15 cellular contexts compared by ENCODE assay signal in genomic region chr2:232836934-232837333, GRCh38. TPM values are rescaled to one million over a fixed set of nuclear protein-coding genes. Genes with fewer than 3 reads are reported as not detected.
DNase-seq lines count a peak whose midpoint lies in the region; ATAC-seq lines count a peak whose summit lies in the region.
"Had no signal": no experiment of that assay in that cellular context is flagged by ENCODE, and none has a peak within 500 bp of the region (broad histone marks: within the 10 kb centered on the region; RNA-seq: fewer than 3 reads in every experiment).

No MANE protein-coding gene starts in this region.

- H3K4me3 Mint-ChIP-seq in activated T-cell treated with anti-CD3 and anti-CD28 coated beads, Interleukin-2, amount 50 U/mL, for 24 hours: no peak overlapping the region
- peak overlapping the region; percentile 25 for H3K4me3 Mint-ChIP-seq in T-helper 17 cell
- no peak overlapping the region for H3K4me3 Mint-ChIP-seq in effector memory CD8-positive, alpha-beta T cell
- no peak overlapping the region for H3K4me3 Mint-ChIP-seq in stimulated activated effector memory CD8-positive, alpha-beta T cell treated with anti-CD3 and anti-CD28 coated beads, Interleukin-12 subunit alpha, Interleukin-12 subunit beta, amount 100 ng/mL, for 72 hours
- H3K4me3 Mint-ChIP-seq: nephron had no signal

- peak overlapping the region; percentile 73 for H3K27ac Mint-ChIP-seq in activated T-cell treated with anti-CD3 and anti-CD28 coated beads, Interleukin-2, amount 50 U/mL, for 24 hours
- peak overlapping the region; percentile 32 for H3K27ac Mint-ChIP-seq in T-helper 17 cell
- H3K27ac Mint-ChIP-seq in effector memory CD8-positive, alpha-beta T cell: peak overlapping the region; percentile 67 to 88
- H3K27ac Mint-ChIP-seq in stimulated activated effector memory CD8-positive, alpha-beta T cell treated with anti-CD3 and anti-CD28 coated beads, Interleukin-12 subunit alpha, Interleukin-12 subunit beta, amount 100 ng/mL, for 72 hours: peak overlapping the region; percentile 79
- H3K27ac Mint-ChIP-seq: nephron had no signal

- no peak for DNase-seq in activated T-cell treated with anti-CD3 and anti-CD28 coated beads, Interleukin-2, amount 50 U/mL, for 24 hours
- DNase-seq in activated T-cell treated with anti-CD3 and anti-CD28 coated beads for 4 hours (no peak), T-helper 17 cell (no peak), COR-L47 (lab: John Stamatoyannopoulos, UW) (no peak), NCI-H187 treated with DMSO at 0.1 percent for 48 hours (lab: John Stamatoyannopoulos, UW) (no peak)
- no peak for DNase-seq in effector memory CD8-positive, alpha-beta T cell
- DNase-seq in stimulated activated effector memory CD8-positive, alpha-beta T cell treated with anti-CD3 and anti-CD28 coated beads, Interleukin-12 subunit alpha, Interleukin-12 subunit beta, amount 100 ng/mL, for 72 hours (ENCODE audit: low spot score in 2 of 2): no peak
- DNase-seq: ACHN, DND-41, head of caudate nucleus, NCI-H1694, NCI-H2227 treated with DMSO at 0.1 percent for 48 hours, SK-N-SH had no signal

- H3K27me3 Mint-ChIP-seq in activated T-cell treated with anti-CD3 and anti-CD28 coated beads, Interleukin-2, amount 50 U/mL, for 24 hours: no peaks in the 10 kb centered on the region
- no peaks in the 10 kb centered on the region for H3K27me3 Mint-ChIP-seq in T-helper 17 cell
- no peaks in the 10 kb centered on the region for H3K27me3 Mint-ChIP-seq in effector memory CD8-positive, alpha-beta T cell

- ATAC-seq in T-helper 17 cell: no peak
- ATAC-seq in effector memory CD8-positive, alpha-beta T cell (replicated peaks): no peak
- no peak for ATAC-seq in stimulated activated effector memory CD8-positive, alpha-beta T cell treated with anti-CD3 and anti-CD28 coated beads, Interleukin-12 subunit alpha, Interleukin-12 subunit beta, amount 100 ng/mL, for 72 hours
- no peak for ATAC-seq in HG03521 (IDR thresholded peaks at IDR 0.05; ENCODE audit: unreplicated experiment)

- peaks cover 36% of the 10 kb centered on the region for H3K4me1 Mint-ChIP-seq in activated T-cell treated with anti-CD3 and anti-CD28 coated beads, Interleukin-2, amount 50 U/mL, for 24 hours (ENCODE audit: low read depth)
- H3K4me1 Mint-ChIP-seq in T-helper 17 cell: peaks cover 36% of the 10 kb centered on the region
- H3K4me1 Mint-ChIP-seq in effector memory CD8-positive, alpha-beta T cell (ENCODE audit: low read depth in 2 of 2): peaks cover 23 to 34% of the 10 kb centered on the region in 2 donors
- H3K4me1 Mint-ChIP-seq in stimulated activated effector memory CD8-positive, alpha-beta T cell treated with anti-CD3 and anti-CD28 coated beads, Interleukin-12 subunit alpha, Interleukin-12 subunit beta, amount 100 ng/mL, for 72 hours: peaks cover 30% of the 10 kb centered on the region

- peaks cover 88% of the 10 kb centered on the region for H3K36me3 Mint-ChIP-seq in activated T-cell treated with anti-CD3 and anti-CD28 coated beads, Interleukin-2, amount 50 U/mL, for 24 hours (ENCODE audit: low read depth)
- peaks cover 23% of the 10 kb centered on the region for H3K36me3 Mint-ChIP-seq in T-helper 17 cell (ENCODE audit: low read depth)
- H3K36me3 Mint-ChIP-seq in effector memory CD8-positive, alpha-beta T cell (ENCODE audit: insufficient read depth): peaks cover 78% of the 10 kb centered on the region
- peaks cover 95% of the 10 kb centered on the region for H3K36me3 Mint-ChIP-seq in stimulated activated effector memory CD8-positive, alpha-beta T cell treated with anti-CD3 and anti-CD28 coated beads, Interleukin-12 subunit alpha, Interleukin-12 subunit beta, amount 100 ng/mL, for 72 hours

- H3K9me3 ChIP-seq in T-helper 17 cell (ENCODE audit: control insufficient read depth, low read length, poor library complexity, severe bottlenecking): no peaks in the 10 kb centered on the region
- H3K9me3 ChIP-seq: SK-N-SH had no signal

- no peaks in the 10 kb centered on the region for H3K9me3 Mint-ChIP-seq in activated T-cell treated with anti-CD3 and anti-CD28 coated beads, Interleukin-2, amount 50 U/mL, for 24 hours
- no peaks in the 10 kb centered on the region for H3K9me3 Mint-ChIP-seq in effector memory CD8-positive, alpha-beta T cell
- no peaks in the 10 kb centered on the region for H3K9me3 Mint-ChIP-seq in stimulated activated effector memory CD8-positive, alpha-beta T cell treated with anti-CD3 and anti-CD28 coated beads, Interleukin-12 subunit alpha, Interleukin-12 subunit beta, amount 100 ng/mL, for 72 hours
- H3K9me3 Mint-ChIP-seq: nephron had no signal

RNA-seq across cellular contexts. Expression of gene SNORC, which starts 33.1 kb away (rescaled TPM):
- 1 to 10 TPM; 1.0 TPM for total RNA-seq in T-helper 17 cell
